ENCODE assay signal across 8 cellular contexts in the genomic region with DNA sequence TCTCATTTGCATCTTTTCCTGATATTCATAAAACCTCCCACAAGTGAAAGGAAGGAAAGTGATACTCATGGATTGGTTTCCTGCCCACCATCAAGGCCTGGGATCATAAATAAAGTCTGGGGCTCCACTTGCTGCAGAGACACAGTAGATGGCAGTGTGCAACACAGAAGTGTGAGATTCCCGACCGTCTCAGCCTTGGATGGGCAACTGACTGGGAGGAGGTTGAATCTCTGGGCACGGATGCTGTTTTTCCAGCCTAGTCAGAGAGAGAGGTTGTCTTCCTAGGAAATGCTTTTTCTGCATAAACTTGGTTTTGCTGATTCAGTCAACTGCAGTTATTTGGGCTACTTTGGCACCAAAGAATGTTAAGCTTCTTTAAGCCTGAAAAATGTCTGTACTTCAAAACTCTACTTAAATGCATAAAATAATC. TPM values are rescaled to one million over a fixed set of nuclear protein-coding genes. Genes with fewer than 3 reads are reported as not detected.
DNase-seq lines count a peak whose midpoint lies in the region; ATAC-seq and TF ChIP-seq lines count a peak whose summit lies in the region.

No MANE protein-coding gene starts in this region.

- H3K4me1 Mint-ChIP-seq in natural killer cell treated with Interleukin-12 subunit alpha and Interleukin-12 subunit beta and Interleukin-15 and Interleukin-18, amount 100 ng/mL, for 72 hours (ENCODE audit: low read depth in 2 of 2): no peaks in the 10 kb centered on the region

- no peak overlapping the region for H2AFZ ChIP-seq in DND-41 (ENCODE audit: low read depth, low read length)

- H3K27ac Mint-ChIP-seq in natural killer cell treated with Interleukin-12 subunit alpha and Interleukin-12 subunit beta and Interleukin-15 and Interleukin-18, amount 100 ng/mL, for 72 hours: no peak overlapping the region

- peaks cover 25 to 29% of the 10 kb centered on the region in 2 donors for H3K27me3 Mint-ChIP-seq in natural killer cell treated with Interleukin-12 subunit alpha and Interleukin-12 subunit beta and Interleukin-15 and Interleukin-18, amount 100 ng/mL, for 72 hours

- peaks cover 4% of the 10 kb centered on the region for H3K27me3 ChIP-seq in DND-41 (ENCODE audit: insufficient read depth, low read length, poor library complexity)

- no peak overlapping the region for H3K9ac ChIP-seq in DND-41 (ENCODE audit: low read depth, low read length)

- ATAC-seq in DND-41 (ENCODE audit: insufficient read depth, low read depth) (no peak), SK-N-SH treated with all-trans-retinoic acid at 6 μM for 48 hours (peak; percentile 100), GM19467 (IDR thresholded peaks at IDR 0.05; ENCODE audit: unreplicated experiment) (no peak), HG02642 (IDR thresholded peaks at IDR 0.05; ENCODE audit: poor library complexity, unreplicated experiment) (no peak)
- ATAC-seq in natural killer cell treated with Interleukin-12 subunit alpha and Interleukin-12 subunit beta and Interleukin-15 and Interleukin-18, amount 100 ng/mL, for 72 hours: no peak

- H3K4me1 ChIP-seq in DND-41 (ENCODE audit: insufficient read depth, low read length): no peaks in the 10 kb centered on the region

- no peak overlapping the region for H3K4me2 ChIP-seq in DND-41 (ENCODE audit: insufficient read depth, low read length)

- no peaks in the 10 kb centered on the region for H3K36me3 Mint-ChIP-seq in natural killer cell treated with Interleukin-12 subunit alpha and Interleukin-12 subunit beta and Interleukin-15 and Interleukin-18, amount 100 ng/mL, for 72 hours

- no peaks in the 10 kb centered on the region for H4K20me1 ChIP-seq in DND-41 (ENCODE audit: insufficient read depth, low read length)

- no peak overlapping the region for H3K4me3 ChIP-seq in DND-41 (ENCODE audit: low read depth in 1 of 2, low read length in 2 of 2)

- TF ChIP-seq CTCF in DND-41 (IDR thresholded peaks at IDR 0.05; ENCODE audit: borderline replicate concordance, extremely low read depth, low read length, poor library complexity, severe bottlenecking): peak; percentile 50

- no peak for DNase-seq in DND-41
- peak; percentile 58 for DNase-seq in NCI-H1092 (lab: John Stamatoyannopoulos, UW)
- peak; percentile 64 for DNase-seq in foreskin melanocyte
- DNase-seq in pons (ENCODE audit: low spot score): peak; percentile 87
- DNase-seq in natural killer cell treated with Interleukin-12 subunit alpha and Interleukin-12 subunit beta and Interleukin-15 and Interleukin-18, amount 100 ng/mL, for 72 hours (ENCODE audit: low spot score): no peak

- H3K79me2 ChIP-seq in DND-41 (ENCODE audit: insufficient read depth, low read length): no peaks in the 10 kb centered on the region

- no peak overlapping the region for H3K4me3 Mint-ChIP-seq in natural killer cell treated with Interleukin-12 subunit alpha and Interleukin-12 subunit beta and Interleukin-15 and Interleukin-18, amount 100 ng/mL, for 72 hours

- H3K27ac ChIP-seq in DND-41 (ENCODE audit: low read length): no peak overlapping the region

- H3K9me3 Mint-ChIP-seq in natural killer cell treated with Interleukin-12 subunit alpha and Interleukin-12 subunit beta and Interleukin-15 and Interleukin-18, amount 100 ng/mL, for 72 hours: no peaks in the 10 kb centered on the region

- H3K36me3 ChIP-seq in DND-41 (ENCODE audit: insufficient read depth, low read length): no peaks in the 10 kb centered on the region

- H3K9me3 ChIP-seq in DND-41 (ENCODE audit: insufficient read depth, low read length, severe bottlenecking): no peaks in the 10 kb centered on the region

TF ChIP-seq in SK-N-SH treated with all-trans-retinoic acid at 6 μM for 48 hours, 23 proteins besides CTCF, POLR2A, EP300 and RAD21:
- TF ChIP-seq ZFP3 (CRISPR knock-in tag; IDR thresholded peaks at IDR 0.05): no peak
- peak; percentile 96 for TF ChIP-seq ZNF70 (CRISPR knock-in tag; IDR thresholded peaks at IDR 0.05)

RNA-seq across cellular contexts. Expression of gene RFPL4B, which starts 9.9 kb away (rescaled TPM):
- total RNA-seq in natural killer cell treated with Interleukin-12 subunit alpha and Interleukin-12 subunit beta and Interleukin-15 and Interleukin-18, amount 100 ng/mL, for 72 hours: not detected

Comparison
In these comparisons a context has a peak if more than half of its experiments do, and no peak if none do; other contexts are left out.
1. DNase-seq: peak in NCI-H1092 (single experiment), foreskin melanocyte (single experiment) and pons (single experiment); none in DND-41 (single experiment) and natural killer cell treated with Interleukin-12 subunit alpha and Interleukin-12 subunit beta and Interleukin-15 and Interleukin-18, amount 100 ng/mL, for 72 hours (single experiment).